ENCODE assay signal across 14 cellular contexts in genomic region chr22:46758098-46758497, GRCh38. TPM values are rescaled to one million over a fixed set of nuclear protein-coding genes. Genes with fewer than 3 reads are reported as not detected.
DNase-seq lines count a peak whose midpoint lies in the region; ATAC-seq and TF ChIP-seq lines count a peak whose summit lies in the region.
"Had no signal": no experiment of that assay in that cellular context is flagged by ENCODE, and none has a peak within 500 bp of the region (broad histone marks: within the 10 kb centered on the region; RNA-seq: fewer than 3 reads in every experiment).

No MANE protein-coding gene starts in this region.

- peak; percentile 82 for DNase-seq in CD14-positive monocyte (ENCODE audit: low spot score)
- DNase-seq in RWPE1 (ENCODE audit: low spot score), result no peak
- no peak for DNase-seq in mesenchymal stem cell
- DNase-seq in effector memory CD8-positive, alpha-beta T cell, result no peak
- no peak for DNase-seq in cerebellar cortex (ENCODE audit: low spot score)
- no peak for DNase-seq in nephron progenitor cell
- DNase-seq: activated gamma-delta T cell; activated T-cell treated with anti-CD3 and anti-CD28 coated beads, Interleukin-2, amount 50 U/mL, for 24 hours; occipital lobe had no signal

- no peak overlapping the region for H2BK15ac ChIP-seq in mesenchymal stem cell (ENCODE audit: low read depth, poor library complexity, severe bottlenecking)

- TF ChIP-seq CTCF in CD14-positive monocyte (IDR thresholded peaks at IDR 0.05) (no peak), RWPE1 (conservative IDR thresholded peaks at IDR 0.05; ENCODE audit: low read depth) (no peak), nephron progenitor cell (IDR thresholded peaks at IDR 0.05) (no peak)

- peaks cover 5 to 16% (median 9%) of the 10 kb centered on the region in 7 donors for H3K9me3 Mint-ChIP-seq in CD14-positive monocyte
- H3K9me3 Mint-ChIP-seq in effector memory CD8-positive, alpha-beta T cell, result no peaks in the 10 kb centered on the region
- peaks cover 20% of the 10 kb centered on the region for H3K9me3 Mint-ChIP-seq in nephron progenitor cell

- H3K4ac ChIP-seq in mesenchymal stem cell (ENCODE audit: low read depth in 1 of 2, low read length in 2 of 2), result no peak overlapping the region

- intact Hi-C loops in CD14-positive monocyte (cut with micrococcal nuclease), result no loop called here

- ATAC-seq in effector memory CD8-positive, alpha-beta T cell (replicated peaks), result no peak
- ATAC-seq: T-cell had no signal

- H3K9ac ChIP-seq in BLaER1, result no peak overlapping the region
- H3K9ac ChIP-seq in mesenchymal stem cell (ENCODE audit: low read length), result peak overlapping the region; percentile 7
- H3K9ac ChIP-seq: KMS-11 had no signal

- no peak overlapping the region for H3K23ac ChIP-seq in mesenchymal stem cell (ENCODE audit: low read length in 2 of 2)

- H3K4me2 ChIP-seq in BLaER1 (peak overlapping the region; percentile 51), mesenchymal stem cell (ENCODE audit: low read length, poor library complexity, severe bottlenecking) (no peak overlapping the region)
- H3K4me2 ChIP-seq: KMS-11 had no signal

- no peak overlapping the region for H4K91ac ChIP-seq in mesenchymal stem cell (ENCODE audit: low read length)

- H3K4me3 ChIP-seq in BLaER1 (no peak overlapping the region), mesenchymal stem cell (ENCODE audit: insufficient read depth in 1 of 2, low read depth in 1 of 2, low read length in 2 of 2) (no peak overlapping the region)
- H3K4me3 ChIP-seq: transverse colon had no signal

- no peak overlapping the region for H2AK5ac ChIP-seq in mesenchymal stem cell (ENCODE audit: low read length, severe bottlenecking)

- H3K18ac ChIP-seq in mesenchymal stem cell (ENCODE audit: low read depth in 1 of 2, low read length in 2 of 2), result no peak overlapping the region

- H3K36me3 Mint-ChIP-seq in CD14-positive monocyte (peaks cover 5 to 8% of the 10 kb centered on the region in 2 donors), nephron progenitor cell (ENCODE audit: low read depth) (peaks cover 26% of the 10 kb centered on the region)
- H3K36me3 Mint-ChIP-seq in effector memory CD8-positive, alpha-beta T cell (ENCODE audit: insufficient read depth), result peaks cover 20% of the 10 kb centered on the region

- H2AFZ ChIP-seq in mesenchymal stem cell (ENCODE audit: low read depth, low read length), result no peak overlapping the region

- peaks cover 10% of the 10 kb centered on the region for H3K79me1 ChIP-seq in mesenchymal stem cell (replicated peaks; ENCODE audit: low read length, poor library complexity, severe bottlenecking)

- H3K4me3 Mint-ChIP-seq in CD14-positive monocyte (peak overlapping the region in 1 of 2 donors; percentile 50), nephron progenitor cell (no peak overlapping the region)
- no peak overlapping the region for H3K4me3 Mint-ChIP-seq in effector memory CD8-positive, alpha-beta T cell
- H3K4me3 Mint-ChIP-seq: activated naive CD8-positive, alpha-beta T cell treated with anti-CD3 and anti-CD28 coated beads, Interleukin-2, amount 10 ng/mL, durations not matched to agents 7 days and 5 days; activated T-cell treated with anti-CD3 and anti-CD28 coated beads, Interleukin-2, amount 50 U/mL, for 24 hours; T-cell had no signal

- POLR2A ChIA-PET in RWPE1 (lab: Yijun Ruan, JAX; ENCODE audit: low non-redundant PET), result no interaction called here

- H3K4me1 Mint-ChIP-seq in CD14-positive monocyte (peaks cover 70% of the 10 kb centered on the region), nephron progenitor cell (peaks cover 34% of the 10 kb centered on the region)
- H3K4me1 Mint-ChIP-seq in effector memory CD8-positive, alpha-beta T cell (ENCODE audit: low read depth in 2 of 2), result peaks cover 26 to 29% of the 10 kb centered on the region in 2 donors

- peak overlapping the region in 1 of 2 experiments; percentile 18 for H2BK12ac ChIP-seq in mesenchymal stem cell (ENCODE audit: low read length in 2 of 2)

- H3K27ac ChIP-seq in BLaER1 (no peak overlapping the region), RWPE1 (peak overlapping the region; percentile 24; the same call in 1 of the 2 replicates), mesenchymal stem cell (ENCODE audit: low read length, poor library complexity, severe bottlenecking) (no peak overlapping the region)
- H3K27ac ChIP-seq: KMS-11 had no signal

- WGBS in mesenchymal stem cell, result 100% methylated on average over 1 of the region's 1 CpG

- H4K20me1 ChIP-seq in BLaER1, result peaks cover under 1% of the 10 kb centered on the region

- H3K36me3 ChIP-seq in BLaER1, result peaks cover 10% of the 10 kb centered on the region; the same call in 1 of the 2 replicates
- H3K36me3 ChIP-seq in mesenchymal stem cell (ENCODE audit: control insufficient read depth in 1 of 2, insufficient read depth in 2 of 2, low read depth in 1 of 2, low read length in 2 of 2), result peaks cover 6 to 7% of the 10 kb centered on the region in 2 experiments
- H3K36me3 ChIP-seq: transverse colon had no signal

- H3K27ac Mint-ChIP-seq in CD14-positive monocyte (peak overlapping the region; percentile 7 to 100 (median 88)), nephron progenitor cell (no peak overlapping the region)
- no peak overlapping the region for H3K27ac Mint-ChIP-seq in effector memory CD8-positive, alpha-beta T cell
- H3K27ac Mint-ChIP-seq: activated naive CD8-positive, alpha-beta T cell treated with anti-CD3 and anti-CD28 coated beads, Interleukin-2, amount 10 ng/mL, durations not matched to agents 7 days and 5 days; activated T-cell treated with anti-CD3 and anti-CD28 coated beads, Interleukin-2, amount 50 U/mL, for 24 hours had no signal

- H3K27me3 Mint-ChIP-seq in CD14-positive monocyte (ENCODE audit: low read depth in 3 of 3), result peaks cover 0 to 5% (median 3%) of the 10 kb centered on the region in 3 donors
- no peaks in the 10 kb centered on the region for H3K27me3 Mint-ChIP-seq in effector memory CD8-positive, alpha-beta T cell
- H3K27me3 Mint-ChIP-seq in nephron progenitor cell (ENCODE audit: low read depth, poor library complexity), result peaks cover 3% of the 10 kb centered on the region
- H3K27me3 Mint-ChIP-seq: activated naive CD8-positive, alpha-beta T cell treated with anti-CD3 and anti-CD28 coated beads, Interleukin-2, amount 10 ng/mL, durations not matched to agents 7 days and 5 days; activated T-cell treated with anti-CD3 and anti-CD28 coated beads, Interleukin-2, amount 50 U/mL, for 24 hours; T-cell had no signal

- H2BK120ac ChIP-seq in mesenchymal stem cell (ENCODE audit: low read depth, low read length), result no peak overlapping the region

- no peak overlapping the region for H2BK5ac ChIP-seq in mesenchymal stem cell (ENCODE audit: low read depth, low read length, poor library complexity, severe bottlenecking)

- H3K27me3 ChIP-seq in BLaER1 (no peaks in the 10 kb centered on the region), mesenchymal stem cell (ENCODE audit: control insufficient read depth in 1 of 2, insufficient read depth in 1 of 2, low read length in 2 of 2) (no peaks in the 10 kb centered on the region)
- H3K27me3 ChIP-seq: transverse colon had no signal

- H4K8ac ChIP-seq in mesenchymal stem cell (ENCODE audit: low read length), result no peak overlapping the region

- H3K9me3 ChIP-seq in BLaER1 (peaks cover 29% of the 10 kb centered on the region), mesenchymal stem cell (ENCODE audit: control insufficient read depth, low read length) (peaks cover 4% of the 10 kb centered on the region)
- H3K9me3 ChIP-seq: transverse colon had no signal

- peaks cover 61% of the 10 kb centered on the region for H3K4me1 ChIP-seq in BLaER1
- H3K4me1 ChIP-seq in mesenchymal stem cell (ENCODE audit: control insufficient read depth, insufficient read depth, low read depth, low read length), result peaks cover 20% of the 10 kb centered on the region

- CTCF ChIA-PET in RWPE1 (lab: Yijun Ruan, JAX), result interaction anchor here (0.6 to 1.6 kb wide), 5 partner anchors 17 to 194 kb away, joined by 3 to 5 read pairs (median 4); no protein-coding TSS in a partner anchor

- no peak overlapping the region for H3K14ac ChIP-seq in mesenchymal stem cell (ENCODE audit: low read length in 2 of 2)

RNA-seq across cellular contexts. Expression of gene TBC1D22A, which starts 4.4 kb away (rescaled TPM):
- 10 to 100 TPM; 25.9 to 29.5 TPM for polyA plus RNA-seq in CD14-positive monocyte
- 16.5 TPM for polyA plus RNA-seq in mesenchymal stem cell (2013, experiment 1 of 2)
- polyA plus RNA-seq in mesenchymal stem cell (2013, experiment 2 of 2), result 17.1 TPM

RNA-seq across cellular contexts. Expression of gene CERK, which starts 20.0 kb away (rescaled TPM):
- polyA plus RNA-seq in CD14-positive monocyte, result 10 to 100 TPM; 22.4 to 24.5 TPM
- polyA plus RNA-seq in mesenchymal stem cell (2013, experiment 1 of 2), result 29.4 TPM
- polyA plus RNA-seq in mesenchymal stem cell (2013, experiment 2 of 2), result 29.3 TPM

Comparison
In these comparisons a context has a peak if more than half of its experiments do, and no peak if none do; other contexts are left out.
1. H3K27ac Mint-ChIP-seq: peak in CD14-positive monocyte (7 of 7); none in effector memory CD8-positive, alpha-beta T cell (0 of 2) and nephron progenitor cell (single experiment).